ENCODE assay signal across 12 cellular contexts in the genomic region with DNA sequence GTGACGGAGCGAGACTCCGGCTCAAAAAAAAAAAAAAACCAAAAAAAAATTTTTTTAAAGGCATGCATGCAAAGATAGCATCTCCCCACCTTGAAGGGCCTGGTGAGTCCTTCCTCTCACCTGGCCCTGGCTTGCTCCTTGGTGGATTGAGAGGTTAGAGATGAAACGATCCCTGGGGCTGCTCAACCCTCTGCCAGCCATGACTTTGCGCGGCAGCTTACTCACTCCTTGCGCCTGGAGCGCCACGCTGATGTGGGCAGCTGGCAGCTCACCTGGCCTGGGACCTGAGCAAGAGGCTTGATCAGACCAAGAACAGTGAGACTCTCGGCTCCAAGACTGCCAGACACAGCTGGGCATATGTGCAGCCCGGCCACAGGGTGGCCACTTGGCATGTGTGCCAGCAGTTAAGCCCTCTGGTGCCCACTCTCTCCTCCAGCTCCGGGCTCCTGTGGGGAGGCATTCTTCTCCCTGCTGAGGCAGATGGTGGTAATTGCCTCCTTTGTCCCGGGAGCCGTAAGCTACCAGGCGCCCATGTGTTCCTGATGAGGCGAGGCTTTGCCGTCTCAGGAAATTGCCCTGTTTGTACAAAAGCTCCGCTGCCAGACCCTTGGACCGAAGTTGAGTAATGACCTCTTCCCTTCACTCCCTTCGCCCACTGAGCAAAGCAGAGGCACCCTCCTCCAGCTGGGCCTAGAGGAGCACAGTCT. TPM values are rescaled to one million over a fixed set of nuclear protein-coding genes. Genes with fewer than 3 reads are reported as not detected.
DNase-seq lines count a peak whose midpoint lies in the region; ATAC-seq, FAIRE-seq and TF ChIP-seq lines count a peak whose summit lies in the region.
"Had no signal": no experiment of that assay in that cellular context is flagged by ENCODE, and none has a peak within 500 bp of the region (broad histone marks: within the 10 kb centered on the region; RNA-seq: fewer than 3 reads in every experiment).

No MANE protein-coding gene starts in this region.

- no peak for ATAC-seq in CD8-positive, alpha-beta T cell
- no peak for ATAC-seq in GM19455 (IDR thresholded peaks at IDR 0.05; ENCODE audit: unreplicated experiment)
- no peak for ATAC-seq in HG02798 (IDR thresholded peaks at IDR 0.05; ENCODE audit: poor library complexity, unreplicated experiment)
- ATAC-seq: sciatic nerve had no signal

- H3K36me3 Mint-ChIP-seq in CD8-positive, alpha-beta T cell = peaks cover 3% of the 10 kb centered on the region

- no peak for FAIRE-seq in bronchial epithelial cell (lab: Jason Lieb, UNC)

- H3K9me3 ChIP-seq in CD8-positive, alpha-beta T cell (ENCODE audit: low read length) = no peaks in the 10 kb centered on the region

- H3K4me1 ChIP-seq in CD8-positive, alpha-beta T cell (ENCODE audit: insufficient read depth, low read length) = peaks cover 49% of the 10 kb centered on the region

- no peaks in the 10 kb centered on the region for H3K36me3 ChIP-seq in CD8-positive, alpha-beta T cell (ENCODE audit: insufficient read depth, low read length)
- H3K36me3 ChIP-seq in bronchial epithelial cell (ENCODE audit: control insufficient read depth, insufficient read depth, low read length) = no peaks in the 10 kb centered on the region

- no peak for TF ChIP-seq CTCF in CD8-positive, alpha-beta T cell (IDR thresholded peaks at IDR 0.05)
- TF ChIP-seq CTCF in bronchial epithelial cell (IDR thresholded peaks at IDR 0.05; ENCODE audit: insufficient read depth, low read length, severe bottlenecking) = peak; percentile 11

- no peaks in the 10 kb centered on the region for H3K9me3 Mint-ChIP-seq in CD8-positive, alpha-beta T cell

- no peak for DNase-seq in CD8-positive, alpha-beta T cell
- DNase-seq in NCI-H1417 treated with DMSO at 0.1 percent for 48 hours (lab: John Stamatoyannopoulos, UW) (peak; percentile 8), bronchial epithelial cell (ENCODE audit: low read depth) (no peak), ureter (ENCODE audit: low spot score) (no peak)

- CTCF ChIA-PET in CD8-positive, alpha-beta T cell (lab: Charles Lee) = interaction anchor here (1.2 to 5.0 kb wide), 4 partner anchors 15 to 366 kb away, joined by 4 to 32 read pairs (median 5); no protein-coding TSS in a partner anchor

- no peak overlapping the region for H3K4me3 ChIP-seq in CD8-positive, alpha-beta T cell (ENCODE audit: low read depth, low read length)
- H3K4me3 ChIP-seq in bronchial epithelial cell (ENCODE audit: low read depth, low read length) = no peak overlapping the region
- H3K4me3 ChIP-seq: GM23248, hepatocyte had no signal

- intact Hi-C loops in CD8-positive, alpha-beta T cell (cut with DNase I, micrococcal nuclease) = no loop called here

- H3K4me3 Mint-ChIP-seq in CD8-positive, alpha-beta T cell = no peak overlapping the region
- H3K4me3 Mint-ChIP-seq: B cell had no signal

- POLR2A ChIA-PET in CD8-positive, alpha-beta T cell (lab: Charles Lee) = interaction anchor here (0.6 to 0.9 kb wide), 3 partner anchors 18 to 248 kb away, joined by 3 read pairs; no protein-coding TSS in a partner anchor

- no peak overlapping the region for H3K27ac ChIP-seq in CD8-positive, alpha-beta T cell (ENCODE audit: low read depth, low read length)
- H3K27ac ChIP-seq: GM23248, hepatocyte had no signal

- H3K27me3 Mint-ChIP-seq in CD8-positive, alpha-beta T cell (ENCODE audit: low read depth) = no peaks in the 10 kb centered on the region
- H3K27me3 Mint-ChIP-seq: B cell had no signal

- H3K4me1 Mint-ChIP-seq in CD8-positive, alpha-beta T cell (ENCODE audit: low read depth) = peaks cover 49% of the 10 kb centered on the region

- H3K27me3 ChIP-seq in CD8-positive, alpha-beta T cell (ENCODE audit: insufficient read depth, low read length) = no peaks in the 10 kb centered on the region
- no peaks in the 10 kb centered on the region for H3K27me3 ChIP-seq in bronchial epithelial cell (ENCODE audit: control insufficient read depth, insufficient read depth, low read length)
- H3K27me3 ChIP-seq: hepatocyte had no signal

- H3K27ac Mint-ChIP-seq in CD8-positive, alpha-beta T cell = peak overlapping the region; percentile 64
- H3K27ac Mint-ChIP-seq: B cell had no signal

RNA-seq across cellular contexts. Expression of gene EVPL, which starts 5.1 kb away (rescaled TPM):
- 1 to 10 TPM in 1 of 2 experiments, under 1 TPM in 1; 0.38 to 1.1 TPM for total RNA-seq in CD8-positive, alpha-beta T cell
- total RNA-seq in bronchial epithelial cell = 27.1 and 93.3 TPM in 2 replicates
- 84.2 TPM for total RNA-seq in ureter
- total RNA-seq: B cell, GM23248, LHCN-M2 had no signal

RNA-seq across cellular contexts. Expression of gene CDK3, which starts 31.6 kb away (rescaled TPM):
- 1 to 10 TPM; 2.1 to 3.3 TPM for total RNA-seq in CD8-positive, alpha-beta T cell
- total RNA-seq in bronchial epithelial cell = 0.64 and 1.3 TPM in 2 replicates
- total RNA-seq in ureter = 10.7 TPM

RNA-seq across cellular contexts. Expression of gene SRP68, which starts 40.1 kb away (rescaled TPM):
- 10 to 100 TPM; 93.6 to 99.9 TPM for total RNA-seq in CD8-positive, alpha-beta T cell
- total RNA-seq in bronchial epithelial cell = 42.9 and 54.8 TPM in 2 replicates
- 88.0 TPM for total RNA-seq in ureter

RNA-seq across cellular contexts. Expression of gene GALR2, which starts 42.4 kb away (rescaled TPM):
- total RNA-seq in CD8-positive, alpha-beta T cell = 1 to 10 TPM; 1.7 to 2.4 TPM
- total RNA-seq in bronchial epithelial cell (not detected in 2 replicates), ureter (not detected)
- total RNA-seq: GM23248, hepatocyte, LHCN-M2, sciatic nerve had no signal

RNA-seq across cellular contexts. Expression of gene ZACN, which starts 46.8 kb away (rescaled TPM):
- total RNA-seq in CD8-positive, alpha-beta T cell = 1 to 10 TPM; 1.2 to 2.0 TPM
- total RNA-seq in bronchial epithelial cell (not detected in 2 replicates), ureter (not detected)
- total RNA-seq: GM23248, hepatocyte, LHCN-M2, mucosa of gallbladder, sciatic nerve had no signal

Comparison
In these comparisons a context has a peak if more than half of its experiments do, and no peak if none do; other contexts are left out.
1. RNA of gene EVPL, which starts 5.1 kb away (total RNA-seq): 84.2 TPM in ureter (single experiment) and 27.1 to 93.3 TPM in bronchial epithelial cell; 0.38 to 1.1 TPM in CD8-positive, alpha-beta T cell; every median in the first group is over 10 times any median in the second.